8 cellular contexts compared by ENCODE assay signal in the genomic region with DNA sequence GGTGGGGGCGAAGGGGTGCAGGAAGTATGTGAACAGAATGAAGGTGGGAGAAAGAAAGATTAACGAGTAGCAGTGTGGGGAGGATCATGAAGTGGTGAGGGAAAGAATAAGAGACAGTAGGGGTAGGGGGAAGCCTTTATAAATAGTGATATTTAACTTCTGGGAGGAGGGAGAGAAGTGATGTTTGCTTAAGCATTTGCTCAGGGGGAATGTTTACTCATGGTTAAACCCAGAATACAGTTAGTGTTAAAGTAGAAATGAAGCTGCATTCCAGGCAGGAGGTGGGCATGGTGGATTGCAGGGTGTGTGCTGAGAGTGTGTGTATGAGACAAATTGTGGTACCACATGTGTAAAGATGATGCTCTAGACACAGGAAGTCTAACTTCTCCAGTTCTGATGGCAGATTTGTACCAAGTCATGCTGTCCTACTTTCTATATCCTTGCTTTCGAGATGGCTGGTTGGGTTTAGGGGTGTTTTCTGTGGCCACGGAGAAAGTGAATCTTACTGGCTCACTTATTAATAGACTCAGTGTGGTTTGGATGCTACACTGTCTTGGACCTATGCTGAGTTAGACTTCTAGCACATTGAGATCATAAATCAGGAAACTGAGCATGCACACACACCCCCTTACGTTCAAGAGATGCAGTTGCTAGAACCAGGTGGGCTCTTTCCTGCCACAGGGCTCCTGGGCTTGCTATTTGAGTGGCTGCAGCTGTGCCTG. TPM values are rescaled to one million over a fixed set of nuclear protein-coding genes. Genes with fewer than 3 reads are reported as not detected.
DNase-seq lines count a peak whose midpoint lies in the region; ATAC-seq, FAIRE-seq and TF ChIP-seq lines count a peak whose summit lies in the region.

No MANE protein-coding gene starts in this region.

- H3K9me3 ChIP-seq in heart left ventricle = no peaks in the 10 kb centered on the region

- H3K4me3 ChIP-seq in heart left ventricle = no peak overlapping the region

- H3K4me1 Mint-ChIP-seq in mesothelial cell of epicardium = peaks cover 20% of the 10 kb centered on the region

- peak overlapping the region; percentile 47 for H3K27ac Mint-ChIP-seq in mesothelial cell of epicardium

- DNase-seq in GM18507 (ENCODE audit: extremely low spot score, insufficient read length, low read depth) (peak; percentile 39), NCI-H187 (lab: John Stamatoyannopoulos, UW) (peak; percentile 35 to 51), mesothelial cell of epicardium (ENCODE audit: low spot score in 2 of 2, unreplicated experiment in 2 of 2) (no peak), KBM-7 (no peak), kidney glomerular epithelial cell (lab: John Stamatoyannopoulos, UW) (no peak), heart left ventricle (no peak)
- no peak for DNase-seq in stimulated activated CD4-positive, alpha-beta T cell treated with anti-CD3 and anti-CD28 coated beads, Interleukin-4, amount 100 ng/mL, for 1 hour

- 62 to 76% (median 65%) methylated on average over 5 of the region's 5 CpGs for WGBS in heart left ventricle, 4 donors

- no peak overlapping the region for H3K27ac ChIP-seq in heart left ventricle

- H3K27me3 Mint-ChIP-seq in mesothelial cell of epicardium (ENCODE audit: low read depth) = no peaks in the 10 kb centered on the region

- H3K9me3 Mint-ChIP-seq in mesothelial cell of epicardium = peaks cover 3% of the 10 kb centered on the region

- TF ChIP-seq CTCF in mesothelial cell of epicardium (IDR thresholded peaks at IDR 0.05; ENCODE audit: unreplicated experiment) (no peak), heart left ventricle (IDR thresholded peaks at IDR 0.05) (no peak)

- intact Hi-C loops in heart left ventricle (cut with DNase I) = no loop called here

- peak; percentile 91 for FAIRE-seq in GM18507 (lab: Jason Lieb, UNC)

- no peaks in the 10 kb centered on the region for H3K36me3 Mint-ChIP-seq in mesothelial cell of epicardium

- H3K36me3 ChIP-seq in heart left ventricle = no peaks in the 10 kb centered on the region

- no peaks in the 10 kb centered on the region for H3K4me1 ChIP-seq in heart left ventricle

- no peak overlapping the region for H3K4me3 Mint-ChIP-seq in mesothelial cell of epicardium

- no peak for TF ChIP-seq POLR2A in heart left ventricle (IDR thresholded peaks at IDR 0.05)

- ATAC-seq in HG02571 (IDR thresholded peaks at IDR 0.05; ENCODE audit: unreplicated experiment) (peak; percentile 53), heart left ventricle (no peak)

- in situ Hi-C loops in KBM-7 (cut with MboI; ENCODE audit: low pct_unique_long_range_greater_than_20kb, low sequenced_read_pairs) = no loop called here

- no peaks in the 10 kb centered on the region for H3K27me3 ChIP-seq in heart left ventricle

RNA-seq across cellular contexts. Expression of a gene that starts 10.6 kb away (rescaled TPM):
- total RNA-seq in mesothelial cell of epicardium = 34.7 to 35.8 TPM (median 35.3 TPM) in 3 replicates
- 10 to 100 TPM in 1 of 9 donors, 1 to 10 TPM in 8; 3.9 to 11.5 (median 7.2) TPM for total RNA-seq in heart left ventricle
- 1 to 10 TPM; 4.6 to 6.1 TPM for polyA plus RNA-seq in heart left ventricle

Comparison
In these comparisons a context has a peak if more than half of its experiments do, and no peak if none do; other contexts are left out.
1. DNase-seq: peak in GM18507 (single experiment) and NCI-H187 (2 of 2); none in mesothelial cell of epicardium (0 of 2), KBM-7 (single experiment), kidney glomerular epithelial cell (single experiment), heart left ventricle (0 of 5) and stimulated activated CD4-positive, alpha-beta T cell treated with anti-CD3 and anti-CD28 coated beads, Interleukin-4, amount 100 ng/mL, for 1 hour (single experiment).